In genomic region chrX:64204701-64205440, GRCh38 we compare ENCODE assay signal across 7 cellular contexts. TPM values are rescaled to one million over a fixed set of nuclear protein-coding genes. Genes with fewer than 3 reads are reported as not detected.
DNase-seq lines count a peak whose midpoint lies in the region; FAIRE-seq and TF ChIP-seq lines count a peak whose summit lies in the region.

No MANE protein-coding gene starts in this region.

- no peaks in the 10 kb centered on the region for H3K9me3 Mint-ChIP-seq in activated T-helper 1 cell treated with anti-CD3 and anti-CD28 coated beads, Interleukin-12 subunit alpha, Interleukin-12 subunit beta, Interleukin-2, Interleukin-4 antibody, amounts not matched to agents 30 ng/mL and 10 ng/mL and 1 ng/mL, durations not matched to agents 14 hours and 24 hours and 36 hours

- peak overlapping the region; percentile 77 for H3K4me3 ChIP-seq in neuron (ENCODE audit: low read length)

- H3K27me3 Mint-ChIP-seq in activated T-helper 1 cell treated with anti-CD3 and anti-CD28 coated beads, Interleukin-12 subunit alpha, Interleukin-12 subunit beta, Interleukin-2, Interleukin-4 antibody, amounts not matched to agents 30 ng/mL and 10 ng/mL and 1 ng/mL, durations not matched to agents 14 hours and 24 hours and 36 hours (ENCODE audit: insufficient read depth): no peaks in the 10 kb centered on the region

- no peaks in the 10 kb centered on the region for H3K9me3 ChIP-seq in neuron (ENCODE audit: low read length)

- FAIRE-seq in frontal cortex (lab: Jason Lieb, UNC): no peak

- H3K27me3 ChIP-seq in neuron (ENCODE audit: insufficient read depth, low read length): no peaks in the 10 kb centered on the region

- H3K4me3 Mint-ChIP-seq in activated T-helper 1 cell treated with anti-CD3 and anti-CD28 coated beads, Interleukin-12 subunit alpha, Interleukin-12 subunit beta, Interleukin-2, Interleukin-4 antibody, amounts not matched to agents 30 ng/mL and 10 ng/mL and 1 ng/mL, durations not matched to agents 14 hours and 24 hours and 36 hours: peak overlapping the region; percentile 86

- peak overlapping the region; percentile 40 for H3K27ac Mint-ChIP-seq in activated T-helper 1 cell treated with anti-CD3 and anti-CD28 coated beads, Interleukin-12 subunit alpha, Interleukin-12 subunit beta, Interleukin-2, Interleukin-4 antibody, amounts not matched to agents 30 ng/mL and 10 ng/mL and 1 ng/mL, durations not matched to agents 14 hours and 24 hours and 36 hours

- POLR2A ChIA-PET in GM10248 (lab: Yijun Ruan, JAX): no interaction called here

- peak overlapping the region; percentile 55 for H2AFZ ChIP-seq in neuron (ENCODE audit: low read depth, low read length)

- TF ChIP-seq CTCF in GM10248 (IDR thresholded peaks at IDR 0.05; ENCODE audit: control extremely low read depth, extremely low read depth, low read depth, missing control alignments): no peak

- DNase-seq in GM10248 (ENCODE audit: extremely low spot score): peak; percentile 35
- DNase-seq in H4 (ENCODE audit: low spot score): peak; percentile 15
- DNase-seq in NCI-H1105 treated with DMSO at 0.1 percent for 48 hours (lab: John Stamatoyannopoulos, UW): peak; percentile 28
- DNase-seq in activated T-helper 1 cell treated with anti-CD3 and anti-CD28 coated beads, Interleukin-12 subunit alpha, Interleukin-12 subunit beta, Interleukin-2, Interleukin-4 antibody, amounts not matched to agents 30 ng/mL and 10 ng/mL and 1 ng/mL, durations not matched to agents 14 hours and 24 hours and 36 hours (ENCODE audit: low spot score): peak; percentile 2
- DNase-seq in frontal cortex (ENCODE audit: low spot score in 2 of 2): peak; percentile 47 to 60
- no peak for DNase-seq in HuH-7.5 (ENCODE audit: low spot score)

- intact Hi-C loops in activated T-helper 1 cell treated with anti-CD3 and anti-CD28 coated beads, Interleukin-12 subunit alpha, Interleukin-12 subunit beta, Interleukin-2, Interleukin-4 antibody, amounts not matched to agents 30 ng/mL and 10 ng/mL and 1 ng/mL, durations not matched to agents 14 hours and 24 hours and 36 hours (cut with micrococcal nuclease): loop anchor here (1.0 to 5.0 kb wide), 8 partner anchors 190 to 1327 kb away; partner anchors contain the start of genes LAS1L, MTMR8, SPIN4 and ZC4H2

- no peaks in the 10 kb centered on the region for H3K36me3 ChIP-seq in neuron (ENCODE audit: insufficient read depth, low read length)

- peaks cover 10% of the 10 kb centered on the region for H3K4me1 Mint-ChIP-seq in activated T-helper 1 cell treated with anti-CD3 and anti-CD28 coated beads, Interleukin-12 subunit alpha, Interleukin-12 subunit beta, Interleukin-2, Interleukin-4 antibody, amounts not matched to agents 30 ng/mL and 10 ng/mL and 1 ng/mL, durations not matched to agents 14 hours and 24 hours and 36 hours (ENCODE audit: low read depth)

- CTCF ChIA-PET in GM10248 (lab: Yijun Ruan, JAX): no interaction called here

- no peaks in the 10 kb centered on the region for H3K36me3 Mint-ChIP-seq in activated T-helper 1 cell treated with anti-CD3 and anti-CD28 coated beads, Interleukin-12 subunit alpha, Interleukin-12 subunit beta, Interleukin-2, Interleukin-4 antibody, amounts not matched to agents 30 ng/mL and 10 ng/mL and 1 ng/mL, durations not matched to agents 14 hours and 24 hours and 36 hours (ENCODE audit: low read depth)

- peaks cover 6% of the 10 kb centered on the region for H3K4me1 ChIP-seq in neuron (ENCODE audit: insufficient read depth, low read length)

RNA-seq across cellular contexts. Expression of gene AMER1, which starts 0.6 kb away (rescaled TPM):
- total RNA-seq in H4 (2014; rRNA removed; shearing (Covaris generic)): 3.4 and 4.9 TPM in 2 replicates
- 6.7 and 7.1 TPM in 2 replicates for total RNA-seq in activated T-helper 1 cell treated with anti-CD3 and anti-CD28 coated beads, Interleukin-12 subunit alpha, Interleukin-12 subunit beta, Interleukin-2, Interleukin-4 antibody, amounts not matched to agents 30 ng/mL and 10 ng/mL and 1 ng/mL, durations not matched to agents 14 hours and 24 hours and 36 hours
- total RNA-seq in frontal cortex: 7.7 TPM

RNA-seq across cellular contexts. Expression of gene ASB12, which starts 25.5 kb away (rescaled TPM):
- not detected in 2 replicates for total RNA-seq in H4 (2014; rRNA removed; shearing (Covaris generic))
- not detected in 2 replicates for total RNA-seq in activated T-helper 1 cell treated with anti-CD3 and anti-CD28 coated beads, Interleukin-12 subunit alpha, Interleukin-12 subunit beta, Interleukin-2, Interleukin-4 antibody, amounts not matched to agents 30 ng/mL and 10 ng/mL and 1 ng/mL, durations not matched to agents 14 hours and 24 hours and 36 hours
- total RNA-seq in frontal cortex: 0.41 TPM
